9 cellular contexts compared by ENCODE assay signal in genomic region chr21:46667735-46668380, GRCh38. TPM values are rescaled to one million over a fixed set of nuclear protein-coding genes. Genes with fewer than 3 reads are reported as not detected.
DNase-seq lines count a peak whose midpoint lies in the region; ATAC-seq and TF ChIP-seq lines count a peak whose summit lies in the region.
"Had no signal": no experiment of that assay in that cellular context is flagged by ENCODE, and none has a peak within 500 bp of the region (broad histone marks: within the 10 kb centered on the region; RNA-seq: fewer than 3 reads in every experiment).

No MANE protein-coding gene starts in this region.

- peak; percentile 57 to 86 (median 83) for DNase-seq in NCI-H1417 (lab: John Stamatoyannopoulos, UW)
- DNase-seq in NCI-H1417 treated with DMSO at 0.1 percent for 48 hours (lab: John Stamatoyannopoulos, UW) = no peak
- DNase-seq in MG63 = no peak
- DNase-seq in activated CD8-positive, alpha-beta memory T cell treated with anti-CD3 and anti-CD28 coated beads, Interleukin-2, amount 50 U/mL, for 48 hours = peak; percentile 66
- DNase-seq in heart right ventricle = no peak
- DNase-seq in retinal pigment epithelial cell (ENCODE audit: low read depth) = no peak

- peak overlapping the region; percentile 16 for H3K4me3 ChIP-seq in MG63
- peak overlapping the region; percentile 19 to 65 (median 49) for H3K4me3 ChIP-seq in heart right ventricle
- peak overlapping the region; percentile 65 for H3K4me3 ChIP-seq in retinal pigment epithelial cell (ENCODE audit: low read length)

- intact Hi-C loops in heart right ventricle (cut with DNase I) = no loop called here

- H3K27me3 ChIP-seq in MG63 (no peaks in the 10 kb centered on the region), heart right ventricle (peaks cover 5 to 44% (median 26%) of the 10 kb centered on the region in 7 donors)

- TF ChIP-seq CTCF in heart right ventricle (IDR thresholded peaks at IDR 0.05) = no peak
- no peak for TF ChIP-seq CTCF in retinal pigment epithelial cell (conservative IDR thresholded peaks at IDR 0.05; ENCODE audit: low read depth, low read length)

- peaks cover 0 to 19% (median 15%) of the 10 kb centered on the region in 9 donors for H3K4me1 ChIP-seq in heart right ventricle

- ATAC-seq in heart right ventricle = peak in 7 of 8 donors; percentile 26 to 64 (median 56)
- ATAC-seq in HG03159 (IDR thresholded peaks at IDR 0.05; ENCODE audit: unreplicated experiment) = no peak
- no peak for ATAC-seq in HG03175 (IDR thresholded peaks at IDR 0.05; ENCODE audit: unreplicated experiment)

- H3K36me3 ChIP-seq in MG63 (peaks cover 17% of the 10 kb centered on the region), heart right ventricle (peaks cover 0 to 31% (median 0%) of the 10 kb centered on the region in 9 donors)

- WGBS in heart right ventricle, 2 donors = 1 to 2% methylated on average over 55 of the region's 55 CpGs

- H3K9me3 ChIP-seq in MG63 (no peaks in the 10 kb centered on the region), heart right ventricle (no peaks in the 10 kb centered on the region)

- H3K27ac ChIP-seq in heart right ventricle = no peak overlapping the region
- H3K27ac ChIP-seq: C4-2B had no signal

RNA-seq across cellular contexts. Expression of gene PRMT2, which starts 32.4 kb away (rescaled TPM):
- 92.3 and 139 TPM in 2 replicates for total RNA-seq in MG63 (2014; rRNA removed; shearing (Covaris generic); ENCODE audit: low replicate concordance)
- total RNA-seq in heart right ventricle = 10 to 100 TPM; 40.3 to 70.1 (median 56.9) TPM
- 10 to 100 TPM; 31.2 to 51.6 TPM for polyA plus RNA-seq in heart right ventricle

Comparison
In these comparisons a context has a peak if more than half of its experiments do, and no peak if none do; other contexts are left out.
1. DNase-seq: peak in NCI-H1417 (3 of 3) and activated CD8-positive, alpha-beta memory T cell treated with anti-CD3 and anti-CD28 coated beads, Interleukin-2, amount 50 U/mL, for 48 hours (single experiment); none in NCI-H1417 treated with DMSO at 0.1 percent for 48 hours (single experiment), MG63 (single experiment), heart right ventricle (0 of 2) and retinal pigment epithelial cell (single experiment).
2. ATAC-seq: peak in heart right ventricle (7 of 8); none in HG03159 (single experiment) and HG03175 (single experiment).
3. Peak in every context shown above with its lines, with median percentiles within 50 percentile points of each other: H3K4me3 ChIP-seq.